In the genomic region with DNA sequence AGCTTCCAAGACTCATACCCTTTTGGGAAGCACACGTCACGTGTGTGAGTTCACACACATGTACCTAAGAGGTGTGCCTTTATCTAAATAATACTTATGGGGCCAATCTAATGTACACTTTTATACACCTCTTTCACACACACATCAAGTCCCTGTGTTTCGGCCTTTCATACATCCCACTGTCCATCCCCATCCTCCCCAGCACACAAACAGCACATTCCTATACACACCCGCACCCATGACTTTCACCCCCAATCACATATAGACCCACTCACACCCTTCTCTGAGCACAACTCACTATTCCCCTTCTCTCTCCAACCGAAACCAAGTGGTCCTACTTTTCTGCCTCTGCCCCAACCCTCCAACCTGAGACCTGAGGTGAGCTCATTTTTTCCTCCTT, we compare ENCODE assay signal across 1 cellular context.
TF ChIP-seq lines count a peak whose summit lies in the region.

No MANE protein-coding gene starts in this region.

TF ChIP-seq in H1, 55 proteins besides CTCF, POLR2A, EP300 and RAD21:
- TF ChIP-seq CBX8 (IDR thresholded peaks at IDR 0.05; ENCODE audit: borderline replicate concordance, low read depth, low read length) (no peak), KDM4A (IDR thresholded peaks at IDR 0.05; ENCODE audit: low read depth, low read length, severe bottlenecking) (no peak)
